Comparison of ENCODE assay signal across 15 cellular contexts in the genomic region with DNA sequence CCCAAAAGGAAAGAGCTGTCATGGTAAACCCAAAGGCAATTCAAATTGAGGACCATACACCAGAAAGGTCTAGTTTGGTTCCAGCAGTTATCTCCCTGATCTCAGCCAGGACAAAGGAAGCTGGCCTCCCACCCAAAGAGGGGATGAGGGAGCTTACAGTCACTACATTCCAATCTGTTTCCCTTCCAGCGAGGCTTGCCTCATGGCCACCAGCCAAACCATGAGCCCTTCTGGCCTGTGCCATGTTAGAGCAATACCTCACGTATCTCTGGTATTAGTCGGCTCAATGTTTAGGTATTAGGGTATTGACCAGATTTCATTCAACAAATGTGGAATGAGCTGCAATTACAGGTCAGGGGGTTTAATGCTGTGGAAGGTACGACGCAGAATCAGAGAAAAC. TPM values are rescaled to one million over a fixed set of nuclear protein-coding genes. Genes with fewer than 3 reads are reported as not detected.
DNase-seq lines count a peak whose midpoint lies in the region; ATAC-seq and TF ChIP-seq lines count a peak whose summit lies in the region.
"Had no signal": no experiment of that assay in that cellular context is flagged by ENCODE, and none has a peak within 500 bp of the region (broad histone marks: within the 10 kb centered on the region; RNA-seq: fewer than 3 reads in every experiment).

No MANE protein-coding gene starts in this region.

- POLR2A ChIA-PET in activated CD8-positive, alpha-beta T cell treated with anti-CD3 and anti-CD28 coated beads, Interleukin-2, amount 10 ng/mL, durations not matched to agents 7 days and 5 days (lab: Charles Lee): no interaction called here
- POLR2A ChIA-PET in activated CD8-positive, alpha-beta T cell treated with anti-CD3 and anti-CD28 coated beads for 36 hours (lab: Charles Lee): interaction anchor here (0.9 kb wide), 1 partner anchor 38 kb away, joined by 3 read pairs; no protein-coding TSS in a partner anchor

- no peaks in the 10 kb centered on the region for H3K9me3 Mint-ChIP-seq in activated CD8-positive, alpha-beta T cell treated with anti-CD3 and anti-CD28 coated beads, Interleukin-2, amount 10 ng/mL, durations not matched to agents 7 days and 5 days (ENCODE audit: insufficient read depth)
- H3K9me3 Mint-ChIP-seq in activated CD8-positive, alpha-beta T cell treated with anti-CD3 and anti-CD28 coated beads for 36 hours: no peaks in the 10 kb centered on the region
- H3K9me3 Mint-ChIP-seq: naive B cell; stimulated activated naive CD8-positive, alpha-beta T cell treated with anti-CD3 and anti-CD28 coated beads, Interleukin-15, Interleukin-2, amounts not matched to agents 100 ng/mL and 50 ng/mL, for 24 hours had no signal

- CTCF ChIA-PET in activated CD8-positive, alpha-beta T cell treated with anti-CD3 and anti-CD28 coated beads, Interleukin-2, amount 10 ng/mL, durations not matched to agents 7 days and 5 days (lab: Charles Lee): interaction anchor here (1.2 kb wide), 1 partner anchor 9 kb away, joined by 3 read pairs; no protein-coding TSS in a partner anchor
- CTCF ChIA-PET in activated CD8-positive, alpha-beta T cell treated with anti-CD3 and anti-CD28 coated beads for 36 hours (lab: Charles Lee): no interaction called here

- no peaks in the 10 kb centered on the region for H3K27me3 Mint-ChIP-seq in activated CD8-positive, alpha-beta T cell treated with anti-CD3 and anti-CD28 coated beads, Interleukin-2, amount 10 ng/mL, durations not matched to agents 7 days and 5 days (ENCODE audit: low read depth)
- no peaks in the 10 kb centered on the region for H3K27me3 Mint-ChIP-seq in activated CD8-positive, alpha-beta T cell treated with anti-CD3 and anti-CD28 coated beads for 36 hours
- H3K27me3 Mint-ChIP-seq: naive B cell; stimulated activated naive CD8-positive, alpha-beta T cell treated with anti-CD3 and anti-CD28 coated beads, Interleukin-15, Interleukin-2, amounts not matched to agents 100 ng/mL and 50 ng/mL, for 24 hours had no signal

- intact Hi-C loops in activated CD8-positive, alpha-beta T cell treated with anti-CD3 and anti-CD28 coated beads for 36 hours (cut with micrococcal nuclease): no loop called here

- peaks cover 80% of the 10 kb centered on the region for H3K36me3 ChIP-seq in SJSA1

- peaks cover 2% of the 10 kb centered on the region for H3K4me1 Mint-ChIP-seq in activated CD8-positive, alpha-beta T cell treated with anti-CD3 and anti-CD28 coated beads, Interleukin-2, amount 10 ng/mL, durations not matched to agents 7 days and 5 days (ENCODE audit: low read depth)
- peaks cover 7% of the 10 kb centered on the region for H3K4me1 Mint-ChIP-seq in activated CD8-positive, alpha-beta T cell treated with anti-CD3 and anti-CD28 coated beads for 36 hours (ENCODE audit: low read depth)

- peaks cover 46% of the 10 kb centered on the region for H3K36me3 Mint-ChIP-seq in activated CD8-positive, alpha-beta T cell treated with anti-CD3 and anti-CD28 coated beads, Interleukin-2, amount 10 ng/mL, durations not matched to agents 7 days and 5 days (ENCODE audit: low read depth)
- peaks cover 42% of the 10 kb centered on the region for H3K36me3 Mint-ChIP-seq in activated CD8-positive, alpha-beta T cell treated with anti-CD3 and anti-CD28 coated beads for 36 hours (ENCODE audit: low read depth)

- H3K27ac ChIP-seq in SJSA1: peak overlapping the region; percentile 46; the same call in 1 of the 2 replicates
- H3K27ac ChIP-seq: 22Rv1 had no signal

- no peaks in the 10 kb centered on the region for H3K9me3 ChIP-seq in SJSA1 (replicated peaks)

- no peak for DNase-seq in activated CD8-positive, alpha-beta T cell treated with anti-CD3 and anti-CD28 coated beads, Interleukin-2, amount 10 ng/mL, durations not matched to agents 7 days and 5 days
- DNase-seq in activated CD8-positive, alpha-beta T cell treated with anti-CD3 and anti-CD28 coated beads for 36 hours: no peak
- DNase-seq in SJSA1 (ENCODE audit: low read depth in 1 of 2, low spot score in 2 of 2) (peak; percentile 24 to 73), fibroblast of the conjunctiva (ENCODE audit: low read depth) (peak; percentile 17), skeletal muscle cell (ENCODE audit: low read depth) (peak; percentile 55), NCI-H526 (lab: John Stamatoyannopoulos, UW) (no peak), DMS 273 treated with DMSO at 0.1 percent for 48 hours (lab: John Stamatoyannopoulos, UW) (no peak), COLO829 (ENCODE audit: low spot score) (no peak)
- DNase-seq: activated naive CD4-positive, alpha-beta T cell; central memory CD4-positive, alpha-beta T cell; left colon; naive B cell had no signal

- TF ChIP-seq CTCF in activated CD8-positive, alpha-beta T cell treated with anti-CD3 and anti-CD28 coated beads for 36 hours (IDR thresholded peaks at IDR 0.05): no peak

- H3K4me3 Mint-ChIP-seq in activated CD8-positive, alpha-beta T cell treated with anti-CD3 and anti-CD28 coated beads, Interleukin-2, amount 10 ng/mL, durations not matched to agents 7 days and 5 days: no peak overlapping the region
- no peak overlapping the region for H3K4me3 Mint-ChIP-seq in activated CD8-positive, alpha-beta T cell treated with anti-CD3 and anti-CD28 coated beads for 36 hours
- H3K4me3 Mint-ChIP-seq: naive B cell; stimulated activated naive CD8-positive, alpha-beta T cell treated with anti-CD3 and anti-CD28 coated beads, Interleukin-15, Interleukin-2, amounts not matched to agents 100 ng/mL and 50 ng/mL, for 24 hours had no signal

- H3K27me3 ChIP-seq in SJSA1 (replicated peaks): no peaks in the 10 kb centered on the region

- no peak for ATAC-seq in activated CD8-positive, alpha-beta T cell treated with anti-CD3 and anti-CD28 coated beads, Interleukin-2, amount 10 ng/mL, durations not matched to agents 7 days and 5 days
- ATAC-seq in activated CD8-positive, alpha-beta T cell treated with anti-CD3 and anti-CD28 coated beads for 36 hours: no peak
- ATAC-seq: left colon, sciatic nerve had no signal

- H3K4me3 ChIP-seq in SJSA1 (no peak overlapping the region), skeletal muscle cell (ENCODE audit: low read depth, low read length) (no peak overlapping the region)

- peaks cover 11% of the 10 kb centered on the region for H3K4me1 ChIP-seq in SJSA1 (replicated peaks)

- peak overlapping the region; percentile 43 for H3K27ac Mint-ChIP-seq in activated CD8-positive, alpha-beta T cell treated with anti-CD3 and anti-CD28 coated beads, Interleukin-2, amount 10 ng/mL, durations not matched to agents 7 days and 5 days
- no peak overlapping the region for H3K27ac Mint-ChIP-seq in activated CD8-positive, alpha-beta T cell treated with anti-CD3 and anti-CD28 coated beads for 36 hours
- H3K27ac Mint-ChIP-seq: stimulated activated naive CD8-positive, alpha-beta T cell treated with anti-CD3 and anti-CD28 coated beads, Interleukin-15, Interleukin-2, amounts not matched to agents 100 ng/mL and 50 ng/mL, for 24 hours had no signal

RNA-seq across cellular contexts. Expression of gene NDUFAB1, which starts 8.4 kb away (rescaled TPM):
- total RNA-seq in activated CD8-positive, alpha-beta T cell treated with anti-CD3 and anti-CD28 coated beads, Interleukin-2, amount 10 ng/mL, durations not matched to agents 7 days and 5 days: 100 to 1,000 TPM; 100 to 105 TPM
- 100 to 1,000 TPM; 157 to 162 TPM for total RNA-seq in activated CD8-positive, alpha-beta T cell treated with anti-CD3 and anti-CD28 coated beads for 36 hours
- total RNA-seq in SJSA1 (2014; rRNA removed; shearing (Covaris generic)): 140 and 184 TPM in 2 replicates

RNA-seq across cellular contexts. Expression of gene UBFD1, which starts 30.2 kb away (rescaled TPM):
- total RNA-seq in activated CD8-positive, alpha-beta T cell treated with anti-CD3 and anti-CD28 coated beads, Interleukin-2, amount 10 ng/mL, durations not matched to agents 7 days and 5 days: 10 to 100 TPM; 40.2 to 46.3 TPM
- 10 to 100 TPM; 51.8 to 54.1 TPM for total RNA-seq in activated CD8-positive, alpha-beta T cell treated with anti-CD3 and anti-CD28 coated beads for 36 hours
- 88.0 and 173 TPM in 2 replicates for total RNA-seq in SJSA1 (2014; rRNA removed; shearing (Covaris generic))

RNA-seq across cellular contexts. Expression of gene EARS2, which starts 30.6 kb away (rescaled TPM):
- 10 to 100 TPM; 16.3 to 16.4 TPM for total RNA-seq in activated CD8-positive, alpha-beta T cell treated with anti-CD3 and anti-CD28 coated beads, Interleukin-2, amount 10 ng/mL, durations not matched to agents 7 days and 5 days
- 10 to 100 TPM; 25.7 to 29.1 TPM for total RNA-seq in activated CD8-positive, alpha-beta T cell treated with anti-CD3 and anti-CD28 coated beads for 36 hours
- total RNA-seq in SJSA1 (2014; rRNA removed; shearing (Covaris generic)): 48.4 and 51.2 TPM in 2 replicates

RNA-seq across cellular contexts. Expression of gene PALB2, which starts 53.4 kb away (rescaled TPM):
- total RNA-seq in activated CD8-positive, alpha-beta T cell treated with anti-CD3 and anti-CD28 coated beads, Interleukin-2, amount 10 ng/mL, durations not matched to agents 7 days and 5 days: 10 to 100 TPM; 22.7 to 26.1 TPM
- 10 to 100 TPM; 22.9 to 24.0 TPM for total RNA-seq in activated CD8-positive, alpha-beta T cell treated with anti-CD3 and anti-CD28 coated beads for 36 hours
- 9.7 and 12.4 TPM in 2 replicates for total RNA-seq in SJSA1 (2014; rRNA removed; shearing (Covaris generic))

RNA-seq across cellular contexts. Expression of gene DCTN5, which starts 53.5 kb away (rescaled TPM):
- 10 to 100 TPM; 71.9 to 72.6 TPM for total RNA-seq in activated CD8-positive, alpha-beta T cell treated with anti-CD3 and anti-CD28 coated beads, Interleukin-2, amount 10 ng/mL, durations not matched to agents 7 days and 5 days
- total RNA-seq in activated CD8-positive, alpha-beta T cell treated with anti-CD3 and anti-CD28 coated beads for 36 hours: 10 to 100 TPM; 51.3 to 54.1 TPM
- total RNA-seq in SJSA1 (2014; rRNA removed; shearing (Covaris generic)): 22.4 and 57.8 TPM in 2 replicates

Comparison
In these comparisons a context has a peak if more than half of its experiments do, and no peak if none do; other contexts are left out.
1. DNase-seq: peak in SJSA1 (2 of 2), fibroblast of the conjunctiva (single experiment) and skeletal muscle cell (single experiment); none in activated CD8-positive, alpha-beta T cell treated with anti-CD3 and anti-CD28 coated beads, Interleukin-2, amount 10 ng/mL, durations not matched to agents 7 days and 5 days (single experiment), activated CD8-positive, alpha-beta T cell treated with anti-CD3 and anti-CD28 coated beads for 36 hours (single experiment), NCI-H526 (0 of 2), DMS 273 treated with DMSO at 0.1 percent for 48 hours (single experiment) and COLO829 (single experiment).